Comparison of ENCODE assay signal across 17 cellular contexts in genomic region chr7:33100770-33101169, GRCh38.
"Had no signal": no experiment of that assay in that cellular context is flagged by ENCODE, and none has a peak within 500 bp of the region (broad histone marks: within the 10 kb centered on the region; RNA-seq: fewer than 3 reads in every experiment).

No MANE protein-coding gene starts in this region.

- ATAC-seq: esophagus mucosa; mucosa of descending colon; natural killer cell treated with Interleukin-12 subunit alpha and Interleukin-12 subunit beta and Interleukin-15 and Interleukin-18, amount 100 ng/mL, for 72 hours; pancreas; right cardiac atrium had no signal

- H3K27me3 ChIP-seq: heart right ventricle, neural progenitor cell, pancreas had no signal

- H3K4me1 ChIP-seq: neural progenitor cell, pancreas had no signal

- H3K4me3 ChIP-seq: coronary artery, heart right ventricle, mucosa of descending colon, neural progenitor cell, pancreas had no signal

- H2AFZ ChIP-seq: neural progenitor cell had no signal

- H3K4me3 Mint-ChIP-seq: natural killer cell treated with Interleukin-12 subunit alpha and Interleukin-12 subunit beta and Interleukin-15 and Interleukin-18, amount 100 ng/mL, for 72 hours; neural progenitor cell had no signal

- H3K27me3 Mint-ChIP-seq: natural killer cell treated with Interleukin-12 subunit alpha and Interleukin-12 subunit beta and Interleukin-15 and Interleukin-18, amount 100 ng/mL, for 72 hours; progenitor cell of endocrine pancreas had no signal

- H3K4me1 Mint-ChIP-seq: neural progenitor cell had no signal

- DNase-seq: effector CD8-positive, alpha-beta T cell; heart right ventricle; hypothalamus; kidney glomerular epithelial cell; mucosa of descending colon; nucleus accumbens; pancreas; right cardiac atrium; small intestine; stimulated activated CD4-positive, alpha-beta T cell treated with anti-CD3 and anti-CD28 coated beads, Interleukin-4, amount 100 ng/mL, for 24 hours; stimulated activated naive CD4-positive, alpha-beta T cell treated with Interleukin-2 at 50 U/mL for 16 hours; trophoblast cell had no signal

- H3K9me3 Mint-ChIP-seq: natural killer cell treated with Interleukin-12 subunit alpha and Interleukin-12 subunit beta and Interleukin-15 and Interleukin-18, amount 100 ng/mL, for 72 hours; neural progenitor cell had no signal

- H3K27ac Mint-ChIP-seq: natural killer cell treated with Interleukin-12 subunit alpha and Interleukin-12 subunit beta and Interleukin-15 and Interleukin-18, amount 100 ng/mL, for 72 hours; neural progenitor cell; progenitor cell of endocrine pancreas had no signal

- H3K9me3 ChIP-seq: heart right ventricle, mucosa of descending colon, pancreas had no signal

- H3K9ac ChIP-seq: neural progenitor cell had no signal

- H3K4me2 ChIP-seq: neural progenitor cell had no signal

- H3K27ac ChIP-seq: coronary artery, neural progenitor cell, pancreas had no signal
